ENCODE assay signal across 10 cellular contexts in genomic region chr20:33024263-33024601, GRCh38. TPM values are rescaled to one million over a fixed set of nuclear protein-coding genes. Genes with fewer than 3 reads are reported as not detected.
"Had no signal": no experiment of that assay in that cellular context is flagged by ENCODE, and none has a peak within 500 bp of the region (broad histone marks: within the 10 kb centered on the region; RNA-seq: fewer than 3 reads in every experiment).

No MANE protein-coding gene starts in this region.

- H3K9ac ChIP-seq: KMS-11 had no signal

- FAIRE-seq: HTR-8/SVneo, K562 had no signal

- ATAC-seq: K562 had no signal

- H3K4me2 ChIP-seq: KMS-11 had no signal

- H3K4me3 ChIP-seq: K562 had no signal

- H3K27ac ChIP-seq: HL-60, KMS-11 had no signal

- DNase-seq: IMR-90, KBM-7, KG1 had no signal

RNA-seq across cellular contexts. Expression of gene BPIFB6, which starts 7.2 kb away (rescaled TPM):
- total RNA-seq: HT-29, HT1080, IMR-90, K562 had no signal
- polyA plus RNA-seq: IgD-negative memory B cell, IMR-90, K562 had no signal

RNA-seq across cellular contexts. Expression of gene BPIFB2, which starts 16.7 kb away (rescaled TPM):
- total RNA-seq: HT-29, HT1080, IMR-90, K562 had no signal
- polyA plus RNA-seq: IgD-negative memory B cell, IMR-90, K562 had no signal

RNA-seq across cellular contexts. Expression of gene SUN5, which starts 20.0 kb away (rescaled TPM):
- total RNA-seq: HT-29, HT1080, IMR-90, K562 had no signal
- polyA plus RNA-seq: IgD-negative memory B cell, IMR-90, K562 had no signal

RNA-seq across cellular contexts. Expression of gene BPIFB3, which starts 29.5 kb away (rescaled TPM):
- total RNA-seq: HT-29, HT1080, IMR-90, K562 had no signal
- polyA plus RNA-seq: IgD-negative memory B cell, IMR-90, K562 had no signal

RNA-seq across cellular contexts. Expression of gene BPIFB4, which starts 55.2 kb away (rescaled TPM):
- total RNA-seq: HT-29, HT1080, IMR-90, K562 had no signal
- polyA plus RNA-seq: IgD-negative memory B cell, IMR-90, K562 had no signal
